In genomic region chr10:44332465-44332864, GRCh38 we compare ENCODE assay signal across 10 cellular contexts. TPM values are rescaled to one million over a fixed set of nuclear protein-coding genes. Genes with fewer than 3 reads are reported as not detected.
"Had no signal": no experiment of that assay in that cellular context is flagged by ENCODE, and none has a peak within 500 bp of the region (broad histone marks: within the 10 kb centered on the region; RNA-seq: fewer than 3 reads in every experiment).

No MANE protein-coding gene starts in this region.

- FAIRE-seq: H1, H54, HepG2 had no signal

- H3K27me3 Mint-ChIP-seq: IgD-negative memory B cell had no signal

- H3K9me3 Mint-ChIP-seq: GM23338, H9, IgD-negative memory B cell had no signal

- ATAC-seq: GM23338, HepG2 had no signal

- H3K27ac Mint-ChIP-seq: GM23338, H9 had no signal

- H3K27ac ChIP-seq: HL-60 had no signal

- H3K4me3 ChIP-seq: GM23338 had no signal

- H3K4me3 Mint-ChIP-seq: GM23338, H9, IgD-negative memory B cell had no signal

- DNase-seq: H9, HCEC 1CT, KBM-7 had no signal

- H3K36me3 Mint-ChIP-seq: IgD-negative memory B cell had no signal

- H3K4me1 Mint-ChIP-seq: IgD-negative memory B cell had no signal

RNA-seq across cellular contexts. Expression of gene CXCL12, which starts 52.4 kb away (rescaled TPM):
- total RNA-seq: HepG2, HT1080 had no signal
